ENCODE assay signal across 8 cellular contexts in genomic region chr6:30681696-30682180, GRCh38. TPM values are rescaled to one million over a fixed set of nuclear protein-coding genes. Genes with fewer than 3 reads are reported as not detected.
DNase-seq lines count a peak whose midpoint lies in the region; ATAC-seq, FAIRE-seq and TF ChIP-seq lines count a peak whose summit lies in the region.

No MANE protein-coding gene starts in this region.

- no peak for FAIRE-seq in astrocyte (lab: Jason Lieb, UNC)

- H3K9me3 Mint-ChIP-seq in astrocyte (ENCODE audit: unreplicated experiment) (no peaks in the 10 kb centered on the region), mesothelial cell of epicardium (no peaks in the 10 kb centered on the region)

- peaks cover 26% of the 10 kb centered on the region for H3K36me3 ChIP-seq in astrocyte (ENCODE audit: insufficient read depth, low read length)

- peaks cover 40% of the 10 kb centered on the region for H3K4me1 ChIP-seq in astrocyte (ENCODE audit: insufficient read depth, low read length)

- H3K4me2 ChIP-seq in astrocyte (ENCODE audit: low read length): peak overlapping the region; percentile 100

- peak; percentile 11 for DNase-seq in stimulated activated CD4-positive, alpha-beta T cell treated with anti-CD3 and anti-CD28 coated beads, Interleukin-4, amount 100 ng/mL, for 1 hour
- no peak for DNase-seq in stimulated activated CD4-positive, alpha-beta T cell treated with anti-CD3 and anti-CD28 coated beads, Interleukin-4, amount 100 ng/mL, for 4 hours
- no peak for DNase-seq in astrocyte (ENCODE audit: low read depth)
- DNase-seq in mesothelial cell of epicardium (ENCODE audit: low spot score in 2 of 2, unreplicated experiment in 2 of 2): no peak
- no peak for DNase-seq in UCSD-AML1 (lab: John Stamatoyannopoulos, UW; ENCODE audit: unreplicated experiment)
- DNase-seq in islet precursor cell: no peak

- H3K36me3 Mint-ChIP-seq in astrocyte (ENCODE audit: low read depth, unreplicated experiment): peaks cover 24% of the 10 kb centered on the region
- peaks cover 3% of the 10 kb centered on the region for H3K36me3 Mint-ChIP-seq in mesothelial cell of epicardium

- TF ChIP-seq CTCF in astrocyte (IDR thresholded peaks at IDR 0.05; ENCODE audit: insufficient read depth, low read depth, low read length) (no peak), mesothelial cell of epicardium (IDR thresholded peaks at IDR 0.05; ENCODE audit: unreplicated experiment) (no peak)

- peak overlapping the region; percentile 81 for H3K27ac ChIP-seq in astrocyte (ENCODE audit: low read depth, low read length)

- peak overlapping the region; percentile 98 for H3K9ac ChIP-seq in astrocyte (ENCODE audit: low read length)

- ATAC-seq in GM18861 (IDR thresholded peaks at IDR 0.05; ENCODE audit: unreplicated experiment) (no peak), GM21423 (IDR thresholded peaks at IDR 0.05; ENCODE audit: unreplicated experiment) (no peak)

- H2AFZ ChIP-seq in astrocyte (ENCODE audit: low read depth, low read length): no peak overlapping the region

- no peaks in the 10 kb centered on the region for H3K9me3 ChIP-seq in astrocyte (ENCODE audit: insufficient read depth, low read depth, low read length)

- peak overlapping the region; percentile 99 for H3K27ac Mint-ChIP-seq in astrocyte (ENCODE audit: unreplicated experiment)
- peak overlapping the region; percentile 79 for H3K27ac Mint-ChIP-seq in mesothelial cell of epicardium

- H3K4me3 ChIP-seq in astrocyte (ENCODE audit: insufficient read depth, low read depth, low read length): peak overlapping the region; percentile 87

- H3K79me2 ChIP-seq in astrocyte (ENCODE audit: insufficient read depth, low read length): peaks cover 96% of the 10 kb centered on the region

- no peaks in the 10 kb centered on the region for H3K27me3 ChIP-seq in astrocyte (ENCODE audit: insufficient read depth, low read length)

- peak overlapping the region; percentile 98 for H3K4me3 Mint-ChIP-seq in astrocyte (ENCODE audit: unreplicated experiment)
- peak overlapping the region; percentile 67 for H3K4me3 Mint-ChIP-seq in mesothelial cell of epicardium

- no peaks in the 10 kb centered on the region for H3K27me3 Mint-ChIP-seq in astrocyte (ENCODE audit: low read depth, unreplicated experiment)
- no peaks in the 10 kb centered on the region for H3K27me3 Mint-ChIP-seq in mesothelial cell of epicardium (ENCODE audit: low read depth)

- H4K20me1 ChIP-seq in astrocyte (ENCODE audit: insufficient read depth, low read length): peaks cover 91% of the 10 kb centered on the region

- H3K4me1 Mint-ChIP-seq in astrocyte (ENCODE audit: low read depth, unreplicated experiment) (peaks cover 23% of the 10 kb centered on the region), mesothelial cell of epicardium (peaks cover 59% of the 10 kb centered on the region)

RNA-seq across cellular contexts. Expression of gene PPP1R18, which starts 4.7 kb away (rescaled TPM):
- 145 and 156 TPM in 2 replicates for total RNA-seq in astrocyte
- total RNA-seq in mesothelial cell of epicardium: 28.8 to 30.6 TPM (median 29.5 TPM) in 3 replicates

RNA-seq across cellular contexts. Expression of gene DHX16, which starts 8.9 kb away (rescaled TPM):
- total RNA-seq in astrocyte (29.3 and 30.0 TPM in 2 replicates), mesothelial cell of epicardium (23.5 to 26.7 TPM (median 25.2 TPM) in 3 replicates)

RNA-seq across cellular contexts. Expression of gene NRM, which starts 9.0 kb away (rescaled TPM):
- 12.2 and 12.8 TPM in 2 replicates for total RNA-seq in astrocyte
- total RNA-seq in mesothelial cell of epicardium: 34.6 to 40.2 TPM (median 36.1 TPM) in 3 replicates

RNA-seq across cellular contexts. Expression of gene C6orf136, which starts 34.8 kb away (rescaled TPM):
- total RNA-seq in astrocyte: 12.0 and 12.7 TPM in 2 replicates
- 12.0 to 15.8 TPM (median 15.0 TPM) in 3 replicates for total RNA-seq in mesothelial cell of epicardium

RNA-seq across cellular contexts. Expression of gene MDC1, which starts 35.3 kb away (rescaled TPM):
- total RNA-seq in astrocyte (25.2 and 25.4 TPM in 2 replicates), mesothelial cell of epicardium (49.7 to 51.9 TPM (median 49.8 TPM) in 3 replicates)
